In genomic region chr13:62290542-62290941, GRCh38 we compare ENCODE assay signal across 20 cellular contexts.
DNase-seq lines count a peak whose midpoint lies in the region; ATAC-seq, FAIRE-seq and TF ChIP-seq lines count a peak whose summit lies in the region.
"Had no signal": no experiment of that assay in that cellular context is flagged by ENCODE, and none has a peak within 500 bp of the region (broad histone marks: within the 10 kb centered on the region; RNA-seq: fewer than 3 reads in every experiment).

No MANE protein-coding gene starts in this region.

- FAIRE-seq in A549 (lab: Jason Lieb, UNC) = no peak
- FAIRE-seq: A204.1, D721Med, G401.6, GM12878, GM12892, GM18507 had no signal

- CTCF ChIA-PET in A549 (lab: Yijun Ruan, JAX) = no interaction called here

- TF ChIP-seq RAD21 in A549 (conservative IDR thresholded peaks at IDR 0.05 in 1 of 2, IDR thresholded peaks at IDR 0.05 in 1 of 2) = no peak

- no peak for ATAC-seq in A549
- no peak for ATAC-seq in HG03378 (IDR thresholded peaks at IDR 0.05; ENCODE audit: unreplicated experiment)
- ATAC-seq in HG02870 (IDR thresholded peaks at IDR 0.05; ENCODE audit: unreplicated experiment) = no peak
- ATAC-seq: CD8-positive, alpha-beta T cell; GM12878 had no signal

- TF ChIP-seq CTCF in A549 (IDR thresholded peaks at IDR 0.05) = no peak

- no peak overlapping the region for H3K9ac ChIP-seq in Karpas-422 (ENCODE audit: low read length)
- H3K9ac ChIP-seq in neuronal stem cell (ENCODE audit: low read depth, low read length, poor library complexity) = no peak overlapping the region
- H3K9ac ChIP-seq: BLaER1 treated with 17β-estradiol and CSF1 and Interleukin-3, amounts not matched to agents 10 nM and 100 nM had no signal

- POLR2A ChIA-PET in A549 (lab: Yijun Ruan, JAX) = no interaction called here

- H3K4me1 ChIP-seq in A549 (no peaks in the 10 kb centered on the region), Karpas-422 (ENCODE audit: low read length) (no peaks in the 10 kb centered on the region; the same call in 1 of the 2 replicates), neuronal stem cell (ENCODE audit: control insufficient read depth in 2 of 2, insufficient read depth in 1 of 2, low read depth in 1 of 2, low read length in 2 of 2) (peaks cover 0 to 5% of the 10 kb centered on the region in 2 donors)
- H3K4me1 ChIP-seq: Caco-2 had no signal

- no peaks in the 10 kb centered on the region for H3K36me3 ChIP-seq in Karpas-422 (ENCODE audit: insufficient read depth, low read length)
- H3K36me3 ChIP-seq in neuronal stem cell (replicated peaks in 1 of 2; ENCODE audit: control insufficient read depth in 2 of 2, insufficient read depth in 2 of 2, low read length in 2 of 2) = no peaks in the 10 kb centered on the region
- H3K36me3 ChIP-seq: BLaER1 treated with 17β-estradiol and CSF1 and Interleukin-3, amounts not matched to agents 10 nM and 100 nM had no signal

- TF ChIP-seq POLR2A in A549 (IDR thresholded peaks at IDR 0.05; ENCODE audit: low read length) = no peak

- no peak overlapping the region for H2BK120ac ChIP-seq in neuronal stem cell (ENCODE audit: low read depth, low read length)

- H3K4me2 ChIP-seq in A549 = no peak overlapping the region
- no peak overlapping the region for H3K4me2 ChIP-seq in Karpas-422 (ENCODE audit: low read depth, low read length, poor library complexity, severe bottlenecking)
- no peak overlapping the region for H3K4me2 ChIP-seq in neuronal stem cell (ENCODE audit: insufficient read depth, low read length, poor library complexity, severe bottlenecking)
- H3K4me2 ChIP-seq: BLaER1 treated with 17β-estradiol and CSF1 and Interleukin-3, amounts not matched to agents 10 nM and 100 nM had no signal

- H3K4me3 ChIP-seq in A549 (no peak overlapping the region), Karpas-422 (ENCODE audit: low read length) (no peak overlapping the region), neuronal stem cell (ENCODE audit: low read length in 2 of 2) (no peak overlapping the region)
- H3K4me3 ChIP-seq: BLaER1 treated with 17β-estradiol and CSF1 and Interleukin-3, amounts not matched to agents 10 nM and 100 nM; GM12878 had no signal

- H4K20me1 ChIP-seq in Karpas-422 (ENCODE audit: insufficient read depth, low read depth, low read length) = no peaks in the 10 kb centered on the region
- H4K20me1 ChIP-seq: BLaER1 treated with 17β-estradiol and CSF1 and Interleukin-3, amounts not matched to agents 10 nM and 100 nM had no signal

- H2AFZ ChIP-seq in Karpas-422 (ENCODE audit: low read length) (0 out of 2 replicates have a peak overlapping the region, but pooled peaks have one; percentile 45), neuronal stem cell (ENCODE audit: low read length) (peak overlapping the region; percentile 8)

- DNase-seq in A549 (ENCODE audit: low read depth in 1 of 2, low spot score in 1 of 2) = no peak
- no peak for DNase-seq in Karpas-422
- no peak for DNase-seq in neuronal stem cell (ENCODE audit: low spot score)
- DNase-seq: AML-193; Caco-2; Calu3; CD4-positive, alpha-beta T cell; CD8-positive, alpha-beta T cell; DMS79 treated with DMSO at 0.1 percent for 48 hours had no signal

- H3K18ac ChIP-seq in neuronal stem cell (ENCODE audit: low read length) = no peak overlapping the region

- H3K9me3 ChIP-seq in A549 = no peaks in the 10 kb centered on the region
- no peaks in the 10 kb centered on the region for H3K9me3 ChIP-seq in Karpas-422 (ENCODE audit: low read length)
- H3K9me3 ChIP-seq in neuronal stem cell (replicated peaks in 1 of 2; ENCODE audit: control insufficient read depth in 2 of 2, insufficient read depth in 1 of 2, low read depth in 1 of 2, low read length in 2 of 2) = peaks cover 0 to 7% of the 10 kb centered on the region in 2 donors
- H3K9me3 ChIP-seq: Caco-2 had no signal

- H2BK15ac ChIP-seq in neuronal stem cell (ENCODE audit: low read length) = no peak overlapping the region

- no peaks in the 10 kb centered on the region for H3K79me1 ChIP-seq in neuronal stem cell (ENCODE audit: low read depth, low read length)

- H3K14ac ChIP-seq in neuronal stem cell (ENCODE audit: low read length) = no peak overlapping the region

- H3K27me3 ChIP-seq in Karpas-422 (ENCODE audit: low read length) = no peaks in the 10 kb centered on the region
- H3K27me3 ChIP-seq in neuronal stem cell (ENCODE audit: control insufficient read depth in 3 of 3, insufficient read depth in 3 of 3, low read depth in 1 of 3, low read length in 3 of 3) = no peaks in the 10 kb centered on the region
- H3K27me3 ChIP-seq: BLaER1 treated with 17β-estradiol and CSF1 and Interleukin-3, amounts not matched to agents 10 nM and 100 nM had no signal

- H2BK12ac ChIP-seq in neuronal stem cell (ENCODE audit: low read length) = no peak overlapping the region

- H4K91ac ChIP-seq in neuronal stem cell (ENCODE audit: low read depth, low read length, poor library complexity) = no peak overlapping the region

- H3K27ac ChIP-seq in A549 (no peak overlapping the region), Karpas-422 (ENCODE audit: low read length) (no peak overlapping the region), neuronal stem cell (replicated peaks; ENCODE audit: low read length) (no peak overlapping the region)
- H3K27ac ChIP-seq: 22Rv1; BLaER1 treated with 17β-estradiol and CSF1 and Interleukin-3, amounts not matched to agents 10 nM and 100 nM; C4-2B had no signal

- no peak overlapping the region for H3K4ac ChIP-seq in neuronal stem cell (ENCODE audit: low read length)

- no peaks in the 10 kb centered on the region for H3K9me2 ChIP-seq in Karpas-422 (replicated peaks; ENCODE audit: insufficient read depth, low read length)

- no peak overlapping the region for H2BK5ac ChIP-seq in neuronal stem cell (ENCODE audit: low read length)

- no peaks in the 10 kb centered on the region for H3K79me2 ChIP-seq in Karpas-422 (ENCODE audit: low read length)

- H2AK5ac ChIP-seq in neuronal stem cell (ENCODE audit: low read depth, low read length) = no peak overlapping the region

- no peak for TF ChIP-seq EP300 in A549 (IDR thresholded peaks at IDR 0.05)

- no peak overlapping the region for H4K8ac ChIP-seq in neuronal stem cell (ENCODE audit: low read depth, low read length)

- no peak overlapping the region for H3K23ac ChIP-seq in neuronal stem cell (ENCODE audit: low read depth, low read length, poor library complexity)

TF ChIP-seq in A549, 52 proteins besides CTCF, POLR2A, EP300 and RAD21:
- TF ChIP-seq ZC3H11A (IDR thresholded peaks at IDR 0.05) (peak; percentile 70), PHF8 (IDR thresholded peaks at IDR 0.05; ENCODE audit: borderline replicate concordance, low read depth) (no peak)
TF ChIP-seq in A549: peak in this region for 1.
